In genomic region chr17:37382056-37382455, GRCh38 we compare ENCODE assay signal across 39 cellular contexts. TPM values are rescaled to one million over a fixed set of nuclear protein-coding genes. Genes with fewer than 3 reads are reported as not detected.
"Had no signal": no experiment of that assay in that cellular context is flagged by ENCODE, and none has a peak within 500 bp of the region (broad histone marks: within the 10 kb centered on the region; RNA-seq: fewer than 3 reads in every experiment).

No MANE protein-coding gene starts in this region.

- H3K4me3 ChIP-seq: MG63 had no signal

- DNase-seq: Karpas-422, Kasumi-1, MG63, MM.1S, MV-4-11, NCI-H1048, NCI-H1092, NCI-H1092 treated with DMSO at 0.1 percent for 48 hours, NCI-H1105, NCI-H1105 treated with DMSO at 0.1 percent for 48 hours, NCI-H1417, NCI-H1417 treated with DMSO at 0.1 percent for 48 hours, NCI-H1436, NCI-H1436 treated with DMSO at 0.1 percent for 48 hours, NCI-H146, NCI-H1694, NCI-H1694 treated with DMSO at 0.1 percent for 48 hours, NCI-H187, NCI-H187 treated with DMSO at 0.1 percent for 48 hours, NCI-H1930, NCI-H2029, NCI-H2029 treated with DMSO at 0.1 percent for 48 hours, NCI-H2081, NCI-H2081 treated with DMSO at 0.1 percent for 48 hours, NCI-H2107, NCI-H2171, NCI-H2171 treated with DMSO at 0.1 percent for 48 hours, NCI-H2227 treated with DMSO at 0.1 percent for 48 hours, NCI-H226, NCI-H345, NCI-H446, NCI-H446 treated with DMSO at 0.1 percent for 48 hours, NCI-H510A, NCI-H510A treated with DMSO at 0.1 percent for 48 hours had no signal

- H3K27me3 ChIP-seq: MG63 had no signal

- H3K27ac ChIP-seq: KMS-11 had no signal

- H3K4me2 ChIP-seq: KMS-11 had no signal

- H3K36me3 ChIP-seq: MG63 had no signal

- H3K9me3 ChIP-seq: MG63 had no signal

- H3K9ac ChIP-seq: KMS-11 had no signal

RNA-seq across cellular contexts. Expression of gene C17orf78, which starts 6.3 kb away (rescaled TPM):
- total RNA-seq: LHCN-M2, M059J, MCF 10A, NCI-H460 had no signal
